Comparison of ENCODE assay signal across 27 cellular contexts in genomic region chr5:110753620-110754019, GRCh38. TPM values are rescaled to one million over a fixed set of nuclear protein-coding genes. Genes with fewer than 3 reads are reported as not detected.
DNase-seq lines count a peak whose midpoint lies in the region; ATAC-seq lines count a peak whose summit lies in the region.
"Had no signal": no experiment of that assay in that cellular context is flagged by ENCODE, and none has a peak within 500 bp of the region (broad histone marks: within the 10 kb centered on the region; RNA-seq: fewer than 3 reads in every experiment).

No MANE protein-coding gene starts in this region.

- H3K27ac Mint-ChIP-seq in activated CD4-positive, alpha-beta T cell treated with anti-CD3 and anti-CD28 coated beads, Interleukin-2, amount 10 ng/mL, durations not matched to agents 24 days and 14 days = peak overlapping the region; percentile 19
- H3K27ac Mint-ChIP-seq in activated T-helper 17 cell treated with anti-CD3 and anti-CD28 coated beads, Interleukin-2, amount 50 U/mL, for 72 hours = peak overlapping the region; percentile 95
- peak overlapping the region; percentile 53 for H3K27ac Mint-ChIP-seq in stimulated activated memory B cell treated with anti-CD40 and anti-IgM and Interleukin-4, amounts not matched to agents 10 μg/mL and 1 μg/mL and 100 μg/mL, for 72 hours
- no peak overlapping the region for H3K27ac Mint-ChIP-seq in immature natural killer cell
- H3K27ac Mint-ChIP-seq: nephron progenitor cell had no signal

- peaks cover 39% of the 10 kb centered on the region for H3K36me3 Mint-ChIP-seq in activated CD4-positive, alpha-beta T cell treated with anti-CD3 and anti-CD28 coated beads, Interleukin-2, amount 10 ng/mL, durations not matched to agents 24 days and 14 days (ENCODE audit: low read depth)
- peaks cover 51% of the 10 kb centered on the region for H3K36me3 Mint-ChIP-seq in activated T-helper 17 cell treated with anti-CD3 and anti-CD28 coated beads, Interleukin-2, amount 50 U/mL, for 72 hours (ENCODE audit: low read depth)
- peaks cover 50% of the 10 kb centered on the region for H3K36me3 Mint-ChIP-seq in stimulated activated memory B cell treated with anti-CD40 and anti-IgM and Interleukin-4, amounts not matched to agents 10 μg/mL and 1 μg/mL and 100 μg/mL, for 72 hours
- peaks cover 12 to 29% (median 16%) of the 10 kb centered on the region in 3 donors for H3K36me3 Mint-ChIP-seq in immature natural killer cell

- peaks cover 46% of the 10 kb centered on the region for H3K4me1 Mint-ChIP-seq in activated CD4-positive, alpha-beta T cell treated with anti-CD3 and anti-CD28 coated beads, Interleukin-2, amount 10 ng/mL, durations not matched to agents 24 days and 14 days
- peaks cover 39% of the 10 kb centered on the region for H3K4me1 Mint-ChIP-seq in activated T-helper 17 cell treated with anti-CD3 and anti-CD28 coated beads, Interleukin-2, amount 50 U/mL, for 72 hours
- H3K4me1 Mint-ChIP-seq in stimulated activated memory B cell treated with anti-CD40 and anti-IgM and Interleukin-4, amounts not matched to agents 10 μg/mL and 1 μg/mL and 100 μg/mL, for 72 hours = peaks cover 45% of the 10 kb centered on the region
- peaks cover 2 to 40% of the 10 kb centered on the region in 2 donors for H3K4me1 Mint-ChIP-seq in immature natural killer cell
- H3K4me1 Mint-ChIP-seq: nephron progenitor cell had no signal

- peak overlapping the region; percentile 99 for H3K27ac ChIP-seq in KOPT-K1 (ENCODE audit: low read depth, low read length, poor library complexity, severe bottlenecking)

- H3K27me3 Mint-ChIP-seq in activated CD4-positive, alpha-beta T cell treated with anti-CD3 and anti-CD28 coated beads, Interleukin-2, amount 10 ng/mL, durations not matched to agents 24 days and 14 days = no peaks in the 10 kb centered on the region
- no peaks in the 10 kb centered on the region for H3K27me3 Mint-ChIP-seq in activated T-helper 17 cell treated with anti-CD3 and anti-CD28 coated beads, Interleukin-2, amount 50 U/mL, for 72 hours
- H3K27me3 Mint-ChIP-seq in stimulated activated memory B cell treated with anti-CD40 and anti-IgM and Interleukin-4, amounts not matched to agents 10 μg/mL and 1 μg/mL and 100 μg/mL, for 72 hours = no peaks in the 10 kb centered on the region
- H3K27me3 Mint-ChIP-seq in immature natural killer cell (ENCODE audit: low read depth in 3 of 3) = peaks cover 0 to 1% (median 0%) of the 10 kb centered on the region in 3 donors
- H3K27me3 Mint-ChIP-seq: activated naive CD4-positive, alpha-beta T cell treated with anti-CD3 and anti-CD28 coated beads, Interleukin-2, amount 50 U/mL, for 24 hours had no signal

- no peaks in the 10 kb centered on the region for H3K9me3 Mint-ChIP-seq in activated CD4-positive, alpha-beta T cell treated with anti-CD3 and anti-CD28 coated beads, Interleukin-2, amount 10 ng/mL, durations not matched to agents 24 days and 14 days
- no peaks in the 10 kb centered on the region for H3K9me3 Mint-ChIP-seq in activated T-helper 17 cell treated with anti-CD3 and anti-CD28 coated beads, Interleukin-2, amount 50 U/mL, for 72 hours
- no peaks in the 10 kb centered on the region for H3K9me3 Mint-ChIP-seq in stimulated activated memory B cell treated with anti-CD40 and anti-IgM and Interleukin-4, amounts not matched to agents 10 μg/mL and 1 μg/mL and 100 μg/mL, for 72 hours
- no peaks in the 10 kb centered on the region for H3K9me3 Mint-ChIP-seq in immature natural killer cell
- H3K9me3 Mint-ChIP-seq: activated naive CD4-positive, alpha-beta T cell treated with anti-CD3 and anti-CD28 coated beads, Interleukin-2, amount 50 U/mL, for 24 hours; nephron progenitor cell had no signal

- peaks cover 71% of the 10 kb centered on the region for H3K36me3 ChIP-seq in KOPT-K1 (ENCODE audit: insufficient read depth, low read length)

- intact Hi-C loops in activated CD4-positive, alpha-beta T cell treated with anti-CD3 and anti-CD28 coated beads, Interleukin-2, amount 10 ng/mL, durations not matched to agents 24 days and 14 days (cut with micrococcal nuclease) = loop anchor here (2.0 to 10.0 kb wide), 7 partner anchors 27 to 1404 kb away; partner anchors contain the start of genes CAMK4, NREP, STARD4 and TMEM232
- intact Hi-C loops in left ventricle myocardium superior (cut with micrococcal nuclease) = no loop called here

- no peak for ATAC-seq in activated T-helper 17 cell treated with anti-CD3 and anti-CD28 coated beads, Interleukin-2, amount 50 U/mL, for 72 hours (replicated peaks)
- ATAC-seq in stimulated activated memory B cell treated with anti-CD40 and anti-IgM and Interleukin-4, amounts not matched to agents 10 μg/mL and 1 μg/mL and 100 μg/mL, for 72 hours = no peak
- no peak for ATAC-seq in left ventricle myocardium superior
- ATAC-seq: left colon, SK-N-SH treated with all-trans-retinoic acid at 6 μM for 48 hours had no signal

- DNase-seq in activated CD4-positive, alpha-beta T cell treated with anti-CD3 and anti-CD28 coated beads, Interleukin-2, amount 10 ng/mL, durations not matched to agents 24 days and 14 days = no peak
- no peak for DNase-seq in activated CD4-positive, alpha-beta T cell treated with anti-CD3 and anti-CD28 coated beads for 48 hours
- no peak for DNase-seq in NCI-H82 (lab: John Stamatoyannopoulos, UW)
- no peak for DNase-seq in immature natural killer cell
- no peak for DNase-seq in left ventricle myocardium superior
- DNase-seq: 8988T; aorta; C1 segment of cervical spinal cord; DMS79 treated with DMSO at 0.1 percent for 48 hours; GDM1; hypothalamus; left colon; mesenchymal stem cell; NCI-H1092 treated with DMSO at 0.1 percent for 48 hours; NCI-H187 treated with DMSO at 0.1 percent for 48 hours; NCI-H2171 treated with DMSO at 0.1 percent for 48 hours; NCI-H524; nephron progenitor cell; Right ventricle myocardium superior; stimulated activated CD4-positive, alpha-beta T cell treated with anti-CD3 and anti-CD28 coated beads, Interleukin-4, amount 100 ng/mL, for 24 hours; substantia nigra; trophoblast cell had no signal

- no peaks in the 10 kb centered on the region for H3K9me3 ChIP-seq in KOPT-K1 (ENCODE audit: insufficient read depth, low read length, poor library complexity, severe bottlenecking)

- no peak overlapping the region for H3K4me3 Mint-ChIP-seq in activated CD4-positive, alpha-beta T cell treated with anti-CD3 and anti-CD28 coated beads, Interleukin-2, amount 10 ng/mL, durations not matched to agents 24 days and 14 days
- peak overlapping the region; percentile 72 for H3K4me3 Mint-ChIP-seq in activated T-helper 17 cell treated with anti-CD3 and anti-CD28 coated beads, Interleukin-2, amount 50 U/mL, for 72 hours
- H3K4me3 Mint-ChIP-seq in stimulated activated memory B cell treated with anti-CD40 and anti-IgM and Interleukin-4, amounts not matched to agents 10 μg/mL and 1 μg/mL and 100 μg/mL, for 72 hours = no peak overlapping the region
- H3K4me3 Mint-ChIP-seq in immature natural killer cell = no peak overlapping the region
- H3K4me3 Mint-ChIP-seq: nephron progenitor cell had no signal

RNA-seq across cellular contexts. Expression of gene SLC25A46, which starts 14.8 kb away (rescaled TPM):
- total RNA-seq in activated CD4-positive, alpha-beta T cell treated with anti-CD3 and anti-CD28 coated beads, Interleukin-2, amount 10 ng/mL, durations not matched to agents 24 days and 14 days = 47.0 and 49.4 TPM in 2 replicates
- 10 to 100 TPM; 31.3 to 53.1 TPM for total RNA-seq in activated T-helper 17 cell treated with anti-CD3 and anti-CD28 coated beads, Interleukin-2, amount 50 U/mL, for 72 hours
- 10 to 100 TPM; 29.0 to 52.2 (median 32.5) TPM for polyA plus RNA-seq in immature natural killer cell
- total RNA-seq in left ventricle myocardium superior = 67.1 TPM

RNA-seq across cellular contexts. Expression of gene TMEM232, which starts 27.1 kb away (rescaled TPM):
- 1.6 TPM in 2 replicates for total RNA-seq in activated CD4-positive, alpha-beta T cell treated with anti-CD3 and anti-CD28 coated beads, Interleukin-2, amount 10 ng/mL, durations not matched to agents 24 days and 14 days
- total RNA-seq in activated T-helper 17 cell treated with anti-CD3 and anti-CD28 coated beads, Interleukin-2, amount 50 U/mL, for 72 hours = under 1 TPM; 0.78 to 0.87 TPM
- not detected for polyA plus RNA-seq in immature natural killer cell
- 2.9 TPM for total RNA-seq in left ventricle myocardium superior

Comparison
In these comparisons a context has a peak if more than half of its experiments do, and no peak if none do; other contexts are left out.
1. H3K27ac Mint-ChIP-seq: peak in activated CD4-positive, alpha-beta T cell treated with anti-CD3 and anti-CD28 coated beads, Interleukin-2, amount 10 ng/mL, durations not matched to agents 24 days and 14 days (single experiment), activated T-helper 17 cell treated with anti-CD3 and anti-CD28 coated beads, Interleukin-2, amount 50 U/mL, for 72 hours (single experiment) and stimulated activated memory B cell treated with anti-CD40 and anti-IgM and Interleukin-4, amounts not matched to agents 10 μg/mL and 1 μg/mL and 100 μg/mL, for 72 hours (single experiment); none in immature natural killer cell (0 of 6).